Comparison of ENCODE assay signal across 8 cellular contexts in genomic region chr2:105396254-105397024, GRCh38. TPM values are rescaled to one million over a fixed set of nuclear protein-coding genes. Genes with fewer than 3 reads are reported as not detected.
A peak's percentile ranks its signal among the peaks of the same experiment; 100 is the strongest.
DNase-seq lines count a peak whose midpoint lies in the region; ATAC-seq, FAIRE-seq and TF ChIP-seq lines count a peak whose summit lies in the region.

No MANE protein-coding gene starts in this region.

- CTCF ChIA-PET in SK-N-SH (lab: Yijun Ruan, JAX), result interaction anchor here (1.1 to 2.7 kb wide), 4 partner anchors 27 to 125 kb away, joined by 4 to 7 read pairs (median 6); no protein-coding TSS in a partner anchor

- FAIRE-seq in G401.6 (lab: Jason Lieb, UNC), result peak; percentile 28

- POLR2A ChIA-PET in SK-N-SH (lab: Yijun Ruan, JAX), result no interaction called here

- peak overlapping the region; percentile 99; the same call in 1 of the 2 replicates for H3K9ac ChIP-seq in SK-N-SH

- 38% methylated on average over 12 of the region's 12 CpGs for WGBS in SK-N-SH (ENCODE audit: low lambda C conversion rate)

- peak overlapping the region; percentile 4 to 87; a peak in 3 of 4 replicates for H3K27ac ChIP-seq in SK-N-SH (ENCODE audit: low read depth in 2 of 2, low read length in 1 of 2)

- no peaks in the 10 kb centered on the region for H3K9me2 ChIP-seq in SK-N-SH

- TF ChIP-seq EP300 in SK-N-SH (IDR thresholded peaks at IDR 0.05; ENCODE audit: borderline replicate concordance in 1 of 2, low read depth in 1 of 2, low read length in 1 of 2), result peak in 1 of 2 experiments; percentile 74; a peak in 1 of 4 replicates

- no peaks in the 10 kb centered on the region for H3K9me3 ChIP-seq in SK-N-SH

- H3K79me2 ChIP-seq in SK-N-SH (ENCODE audit: insufficient read depth), result peaks cover 69% of the 10 kb centered on the region

- H3F3A ChIP-seq in SK-N-SH (replicated peaks; ENCODE audit: insufficient read depth), result peaks cover 23% of the 10 kb centered on the region

- peaks cover 0 to 8% of the 10 kb centered on the region in 2 experiments for H3K36me3 ChIP-seq in SK-N-SH (replicated peaks in 1 of 2; ENCODE audit: control insufficient read depth in 1 of 2, insufficient read depth in 2 of 2, low read length in 1 of 2)

- H3K27me3 ChIP-seq in SK-N-SH (ENCODE audit: insufficient read depth), result no peaks in the 10 kb centered on the region

- peaks cover 20% of the 10 kb centered on the region; the same call in 1 of the 2 replicates for H4K20me1 ChIP-seq in SK-N-SH (ENCODE audit: insufficient read depth)

- no peak for DNase-seq in SK-N-SH
- peak; percentile 93 for DNase-seq in fibroblast of peridontal ligament (ENCODE audit: extremely low read depth)
- DNase-seq in stimulated activated CD4-positive, alpha-beta T cell treated with anti-CD3 and anti-CD28 coated beads, Interleukin-12 subunit alpha, Interleukin-12 subunit beta, amount 100 ng/mL, for 4 hours, result peak; percentile 30
- DNase-seq in amygdala (lab: John Stamatoyannopoulos, UW), result no peak
- no peak for DNase-seq in NCI-H1930 (lab: John Stamatoyannopoulos, UW)

- no peak for TF ChIP-seq RAD21 in SK-N-SH (IDR thresholded peaks at IDR 0.05; ENCODE audit: low read length)

- H3K4me2 ChIP-seq in SK-N-SH, result peak overlapping the region; percentile 94

- no peak for TF ChIP-seq CTCF in SK-N-SH (IDR thresholded peaks at IDR 0.05)

- H2AFZ ChIP-seq in SK-N-SH (ENCODE audit: low read depth), result no peak overlapping the region

- peaks cover 4 to 11% of the 10 kb centered on the region in 2 experiments for H3K4me1 ChIP-seq in SK-N-SH (ENCODE audit: control insufficient read depth in 1 of 2, insufficient read depth in 2 of 2, low read depth in 1 of 2, low read length in 1 of 2)

- peak overlapping the region in 1 of 2 experiments; percentile 44; a peak in 1 of 4 replicates for H3K4me3 ChIP-seq in SK-N-SH (ENCODE audit: low read depth in 2 of 2, low read length in 1 of 2)

- no peak for ATAC-seq in HG02973 (IDR thresholded peaks at IDR 0.05; ENCODE audit: unreplicated experiment)
- no peak for ATAC-seq in HG02870 (IDR thresholded peaks at IDR 0.05; ENCODE audit: unreplicated experiment)

TF ChIP-seq in SK-N-SH, 30 proteins besides CTCF, POLR2A, EP300 and RAD21 (continues in another document):
- TF ChIP-seq JUND (IDR thresholded peaks at IDR 0.05) (peak; percentile 67), POLR2AphosphoS5 (IDR thresholded peaks at IDR 0.05; ENCODE audit: low read depth, low read length) (no peak), RCOR1 (IDR thresholded peaks at IDR 0.05; ENCODE audit: low read length) (no peak), ELF1 (IDR thresholded peaks at IDR 0.05) (no peak), SIN3A (IDR thresholded peaks at IDR 0.05; ENCODE audit: borderline replicate concordance, low read depth, low read length) (peak; percentile 34; the same call in 1 of the 2 replicates), RFX5 (IDR thresholded peaks at IDR 0.05; ENCODE audit: low read length) (no peak), TEAD4 (IDR thresholded peaks at IDR 0.05; ENCODE audit: borderline replicate concordance, insufficient read depth) (peak; percentile 51; the same call in 1 of the 2 replicates), TCF12 (IDR thresholded peaks at IDR 0.05) (peak; percentile 91), USF1 (IDR thresholded peaks at IDR 0.05; ENCODE audit: borderline replicate concordance, low read depth) (no peak; the same call in 1 of the 2 replicates), CHD2 (IDR thresholded peaks at IDR 0.05; ENCODE audit: low read length, partially characterized antibody) (no peak), YY1 (IDR thresholded peaks at IDR 0.05; ENCODE audit: low read depth) (no peak), NRF1 (IDR thresholded peaks at IDR 0.05; ENCODE audit: low read depth, low read length) (no peak), ZBTB33 (IDR thresholded peaks at IDR 0.05; ENCODE audit: borderline replicate concordance, low read depth) (no peak), NFIC (IDR thresholded peaks at IDR 0.05; ENCODE audit: borderline replicate concordance) (peak; percentile 51), REST (IDR thresholded peaks at IDR 0.05; ENCODE audit: low read depth, low read length) (no peak), TAF1 (IDR thresholded peaks at IDR 0.05; ENCODE audit: borderline replicate concordance, low read depth, low read length) (no peak; the same call in 1 of the 2 replicates), USF2 (IDR thresholded peaks at IDR 0.05; ENCODE audit: borderline replicate concordance, low read depth, low read length) (no peak), GATA2 (CRISPR knock-in tag; IDR thresholded peaks at IDR 0.05) (no peak), GABPA (IDR thresholded peaks at IDR 0.05; ENCODE audit: low read depth) (no peak), MXI1 (IDR thresholded peaks at IDR 0.05; ENCODE audit: low read depth, low read length) (no peak), FOSL2 (IDR thresholded peaks at IDR 0.05; ENCODE audit: borderline replicate concordance, low read depth) (peak; percentile 83; the same call in 1 of the 2 replicates), SMC3 (IDR thresholded peaks at IDR 0.05; ENCODE audit: low read depth, low read length) (no peak), FOXM1 (IDR thresholded peaks at IDR 0.05; ENCODE audit: low read depth) (peak; percentile 72; the same call in 1 of the 2 replicates), FOXJ3 (CRISPR knock-in tag; IDR thresholded peaks at IDR 0.05) (no peak), RXRA (IDR thresholded peaks at IDR 0.05; ENCODE audit: borderline replicate concordance, low read depth) (peak; percentile 85; the same call in 1 of the 2 replicates)
- TF ChIP-seq, protein P1, sequence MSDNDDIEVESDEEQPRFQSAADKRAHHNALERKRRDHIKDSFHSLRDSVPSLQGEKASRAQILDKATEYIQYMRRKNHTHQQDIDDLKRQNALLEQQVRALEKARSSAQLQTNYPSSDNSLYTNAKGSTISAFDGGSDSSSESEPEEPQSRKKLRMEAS (IDR thresholded peaks at IDR 0.05; ENCODE audit: low read depth), result peak; percentile 72

RNA-seq across cellular contexts. Expression of gene FHL2, which starts 2.4 kb away (rescaled TPM):
- 31.7 and 33.1 TPM in 2 replicates for polyA plus RNA-seq in SK-N-SH (2012; rRNA removed)
- polyA plus RNA-seq in SK-N-SH (2012; cell fraction: cytosol; rRNA removed), result 25.7 and 28.6 TPM in 2 replicates
- 23.6 and 27.0 TPM in 2 replicates for polyA plus RNA-seq in SK-N-SH (2012; cell fraction: nucleus; rRNA removed)

RNA-seq across cellular contexts. Expression of gene C2orf49, which starts 59.1 kb away (rescaled TPM):
- 7.6 and 8.5 TPM in 2 replicates for polyA plus RNA-seq in SK-N-SH (2012; rRNA removed)
- 10.4 and 14.9 TPM in 2 replicates for polyA plus RNA-seq in SK-N-SH (2012; cell fraction: cytosol; rRNA removed)
- 3.8 and 7.8 TPM in 2 replicates for polyA plus RNA-seq in SK-N-SH (2012; cell fraction: nucleus; rRNA removed)

Comparison
In these comparisons a context has a peak if more than half of its experiments do, and no peak if none do; other contexts are left out.
1. DNase-seq: peak in fibroblast of peridontal ligament (single experiment) and stimulated activated CD4-positive, alpha-beta T cell treated with anti-CD3 and anti-CD28 coated beads, Interleukin-12 subunit alpha, Interleukin-12 subunit beta, amount 100 ng/mL, for 4 hours (single experiment); none in SK-N-SH (single experiment), amygdala (0 of 56) and NCI-H1930 (0 of 2).